ENCODE assay signal across 1 cellular context in genomic region chr17:49788443-49789277, GRCh38.
A peak's percentile ranks its signal among the peaks of the same experiment; 100 is the strongest.
TF ChIP-seq lines count a peak whose summit lies in the region.

KAT7 (plus strand) TSS chr17:49788681; CDS start chr17:49788835, 154 bp downstream.

TF ChIP-seq in HepG2, 621 proteins besides CTCF, POLR2A, EP300 and RAD21 (continued from another document and continues in another):
- TF ChIP-seq HNF1A (IDR thresholded peaks at IDR 0.05; ENCODE audit: low read depth), result no peak
- peak; percentile 58 for TF ChIP-seq HNF1A (CRISPR knock-in tag; IDR thresholded peaks at IDR 0.05; ENCODE audit: borderline replicate concordance)
- TF ChIP-seq ZBTB7B (CRISPR knock-in tag; IDR thresholded peaks at IDR 0.05), result peak; percentile 22; the same call in 1 of the 2 replicates
- no peak for TF ChIP-seq ATM (IDR thresholded peaks at IDR 0.05; ENCODE audit: borderline replicate concordance)
- TF ChIP-seq ZNF18 (CRISPR knock-in tag; IDR thresholded peaks at IDR 0.05; ENCODE audit: insufficient replicate concordance), result peak; percentile 93
- TF ChIP-seq ZNF362 (CRISPR knock-in tag; IDR thresholded peaks at IDR 0.05; ENCODE audit: borderline replicate concordance), result peak; percentile 80; the same call in 1 of the 2 replicates
- TF ChIP-seq IRF1 (CRISPR knock-in tag; IDR thresholded peaks at IDR 0.05; ENCODE audit: low read depth), result no peak
- peak; percentile 85; the same call in 1 of the 2 replicates for TF ChIP-seq DR1 (CRISPR knock-in tag; IDR thresholded peaks at IDR 0.05)
- 0 out of 2 replicates have a peak, but pooled peaks have one; percentile 27 for TF ChIP-seq FOXJ3 (CRISPR knock-in tag; IDR thresholded peaks at IDR 0.05; ENCODE audit: borderline replicate concordance)
- TF ChIP-seq TOE1 (CRISPR knock-in tag; IDR thresholded peaks at IDR 0.05), result no peak
- no peak for TF ChIP-seq SRSF4 (IDR thresholded peaks at IDR 0.05; ENCODE audit: low read depth, low read length, poor library complexity, severe bottlenecking)
- no peak for TF ChIP-seq EZH2 (conservative IDR thresholded peaks at IDR 0.05; ENCODE audit: low read depth, low read length)
- no peak for TF ChIP-seq HOXA9 (CRISPR knock-in tag; IDR thresholded peaks at IDR 0.05; ENCODE audit: borderline replicate concordance)
- peak; percentile 54; the same call in 1 of the 2 replicates for TF ChIP-seq CBFB (CRISPR knock-in tag; IDR thresholded peaks at IDR 0.05)
- peak; percentile 89 for TF ChIP-seq MXD3 (CRISPR knock-in tag; IDR thresholded peaks at IDR 0.05)
- peak; percentile 61; the same call in 1 of the 2 replicates for TF ChIP-seq CBX5 (CRISPR knock-in tag; IDR thresholded peaks at IDR 0.05; ENCODE audit: borderline replicate concordance)
- peak; percentile 59; the same call in 1 of the 2 replicates for TF ChIP-seq MYPOP (CRISPR knock-in tag; IDR thresholded peaks at IDR 0.05)
- peak; percentile 75; the same call in 1 of the 2 replicates for TF ChIP-seq PATZ1 (CRISPR knock-in tag; IDR thresholded peaks at IDR 0.05)
- TF ChIP-seq UBTF (CRISPR knock-in tag; IDR thresholded peaks at IDR 0.05), result peak; percentile 47; the same call in 1 of the 2 replicates
- TF ChIP-seq MXD1 (CRISPR knock-in tag; IDR thresholded peaks at IDR 0.05), result peak; percentile 73
- no peak for TF ChIP-seq NR2F1 (CRISPR knock-in tag; IDR thresholded peaks at IDR 0.05)
- TF ChIP-seq ZNF512B (CRISPR knock-in tag; IDR thresholded peaks at IDR 0.05; ENCODE audit: borderline replicate concordance), result no peak; the same call in 1 of the 2 replicates
- peak; percentile 89; the same call in 1 of the 2 replicates for TF ChIP-seq FOXK1 (CRISPR knock-in tag; IDR thresholded peaks at IDR 0.05; ENCODE audit: borderline replicate concordance, low read depth)
- no peak for TF ChIP-seq SMARCE1 (IDR thresholded peaks at IDR 0.05; ENCODE audit: borderline replicate concordance)
- TF ChIP-seq ELF4 (CRISPR knock-in tag; IDR thresholded peaks at IDR 0.05; ENCODE audit: borderline replicate concordance), result peak; percentile 67; the same call in 1 of the 2 replicates
- no peak for TF ChIP-seq RORA (CRISPR knock-in tag; IDR thresholded peaks at IDR 0.05)
- TF ChIP-seq KDM3A (CRISPR knock-in tag; IDR thresholded peaks at IDR 0.05; ENCODE audit: low read depth), result peak; percentile 58; the same call in 1 of the 2 replicates
- TF ChIP-seq HIVEP1 (CRISPR knock-in tag; IDR thresholded peaks at IDR 0.05), result peak; percentile 15; the same call in 1 of the 2 replicates
- TF ChIP-seq RNF219 (CRISPR knock-in tag; IDR thresholded peaks at IDR 0.05), result no peak
